In the genomic region with DNA sequence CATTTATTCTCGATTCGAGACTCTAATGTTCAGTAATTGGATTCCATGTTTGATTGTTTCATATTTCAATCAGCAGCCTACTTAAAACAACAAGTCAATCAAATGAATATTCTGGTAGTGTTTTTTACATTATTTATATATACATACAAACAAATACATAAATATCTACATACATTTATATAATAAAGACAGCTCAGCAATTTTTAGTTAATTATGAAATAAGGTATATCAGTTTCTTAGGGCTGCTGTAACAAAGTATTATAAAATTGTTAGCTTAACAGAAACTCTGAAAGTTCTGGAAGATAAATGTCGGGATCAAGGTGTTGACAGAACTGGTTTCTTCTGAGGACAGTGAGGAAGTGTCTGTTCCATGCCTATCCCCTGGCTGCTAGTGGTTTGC, we compare ENCODE assay signal across 37 cellular contexts.
"Had no signal": no experiment of that assay in that cellular context is flagged by ENCODE, and none has a peak within 500 bp of the region (broad histone marks: within the 10 kb centered on the region; RNA-seq: fewer than 3 reads in every experiment).

No MANE protein-coding gene starts in this region.

- H3K9me3 Mint-ChIP-seq: activated CD4-positive, alpha-beta T cell treated with anti-CD3 and anti-CD28 coated beads, Interleukin-2, amount 10 ng/mL, durations not matched to agents 7 days and 5 days; activated naive CD8-positive, alpha-beta T cell treated with anti-CD3 and anti-CD28 coated beads, Interleukin-2, amount 10 ng/mL, durations not matched to agents 7 days and 5 days; activated T-cell treated with anti-CD3 and anti-CD28 coated beads, Interleukin-2, amount 50 U/mL, for 24 hours; brain; T-helper 1 cell treated with Interleukin-12 subunit alpha and Interleukin-12 subunit beta and Interleukin-4 antibody, amounts not matched to agents 30 μg/mL and 1 μg/mL, for 36 hours had no signal

- DNase-seq: activated B cell treated with CpG ODN at 0.5 μM for 24 hours; activated CD4-positive, alpha-beta memory T cell treated with anti-CD3 and anti-CD28 coated beads, Interleukin-2, amount 10 ng/mL, durations not matched to agents 7 days and 5 days; activated CD4-positive, alpha-beta T cell treated with anti-CD3 and anti-CD28 coated beads for 1 hour; activated CD4-positive, alpha-beta T cell treated with anti-CD3 and anti-CD28 coated beads for 36 hours; activated CD4-positive, alpha-beta T cell treated with anti-CD3 and anti-CD28 coated beads for 48 hours; activated CD4-positive, alpha-beta T cell treated with anti-CD3 and anti-CD28 coated beads, Interleukin-2, amount 10 ng/mL, durations not matched to agents 7 days and 5 days; activated CD4-positive, alpha-beta T cell treated with anti-CD3 and anti-CD28 coated beads, Interleukin-2, amount 50 U/mL, for 48 hours; activated CD8-positive, alpha-beta memory T cell treated with anti-CD3 and anti-CD28 coated beads for 24 hours; activated CD8-positive, alpha-beta memory T cell treated with anti-CD3 and anti-CD28 coated beads, Interleukin-2, amount 10 ng/mL, durations not matched to agents 7 days and 5 days; activated CD8-positive, alpha-beta memory T cell treated with anti-CD3 and anti-CD28 coated beads, Interleukin-2, amount 50 U/mL, for 48 hours; activated CD8-positive, alpha-beta T cell treated with anti-CD3 and anti-CD28 coated beads, Interleukin-2, amount 10 ng/mL, durations not matched to agents 7 days and 5 days; activated effector memory CD4-positive, alpha-beta T cell treated with Interleukin-2 at 50 U/mL for 16 hours; activated gamma-delta T cell; activated naive CD4-positive, alpha-beta T cell treated with anti-CD3 and anti-CD28 coated beads, Interleukin-2, amount 10 ng/mL, durations not matched to agents 7 days and 5 days; activated naive CD4-positive, alpha-beta T cell treated with Interleukin-2 at 50 U/mL for 16 hours; activated naive CD8-positive, alpha-beta T cell treated with anti-CD3 and anti-CD28 coated beads, Interleukin-2, amount 10 ng/mL, durations not matched to agents 7 days and 5 days; activated naive CD8-positive, alpha-beta T cell treated with anti-CD3 and anti-CD28 coated beads, Interleukin-2, amount 50 U/mL, for 24 hours; activated T-cell treated with anti-CD3 and anti-CD28 coated beads, Interleukin-2, amount 50 U/mL, for 24 hours; activated T-cell treated with anti-CD3 and anti-CD28 coated beads, Interleukin-2, amount 50 U/mL, for 48 hours; amygdala; anterior cingulate cortex; caudate nucleus; cerebellar nuclear complex; T-helper 2 cell; T-helper 9 cell had no signal

- H3K27ac Mint-ChIP-seq: activated B cell treated with CpG ODN at 0.5 μM for 24 hours; activated CD4-positive, alpha-beta memory T cell treated with anti-CD3 and anti-CD28 coated beads, Interleukin-2, amount 10 ng/mL, durations not matched to agents 7 days and 5 days; activated CD4-positive, alpha-beta T cell treated with anti-CD3 and anti-CD28 coated beads for 36 hours; activated CD4-positive, alpha-beta T cell treated with anti-CD3 and anti-CD28 coated beads, Interleukin-2, amount 10 ng/mL, durations not matched to agents 7 days and 5 days; activated CD8-positive, alpha-beta memory T cell treated with anti-CD3 and anti-CD28 coated beads, Interleukin-2, amount 10 ng/mL, durations not matched to agents 7 days and 5 days; activated CD8-positive, alpha-beta T cell treated with anti-CD3 and anti-CD28 coated beads, Interleukin-2, amount 10 ng/mL, durations not matched to agents 7 days and 5 days; activated naive CD4-positive, alpha-beta T cell treated with anti-CD3 and anti-CD28 coated beads, Interleukin-2, amount 10 ng/mL, durations not matched to agents 7 days and 5 days; activated naive CD4-positive, alpha-beta T cell treated with anti-CD3 and anti-CD28 coated beads, Interleukin-2, amount 50 U/mL, for 24 hours; activated naive CD8-positive, alpha-beta T cell; activated naive CD8-positive, alpha-beta T cell treated with anti-CD3 and anti-CD28 coated beads, Interleukin-2, amount 10 ng/mL, durations not matched to agents 7 days and 5 days; activated naive CD8-positive, alpha-beta T cell treated with anti-CD3 and anti-CD28 coated beads, Interleukin-2, amount 50 U/mL, for 24 hours; activated T-cell treated with anti-CD3 and anti-CD28 coated beads, Interleukin-2, amount 50 U/mL, for 24 hours; activated T-helper 2 cell treated with anti-CD3 and anti-CD28 coated beads, Interferon-gamma antibody, Interleukin-2, Interleukin-4, amounts not matched to agents 10 μg/mL and 5 μg/mL and 100 μg/mL, durations not matched to agents 14 hours and 24 hours and 36 hours; brain; T-helper 1 cell treated with Interleukin-12 subunit alpha and Interleukin-12 subunit beta and Interleukin-4 antibody, amounts not matched to agents 30 μg/mL and 1 μg/mL, for 36 hours; T-helper 2 cell treated with Interferon-gamma antibody and Interleukin-4, amounts not matched to agents 5 μg/mL and 100 μg/mL, for 36 hours had no signal

- H3K27ac ChIP-seq: ascending aorta, cardiac muscle cell, VCaP had no signal

- H3K4me3 ChIP-seq: ascending aorta, cardiac muscle cell had no signal

- H3K27me3 ChIP-seq: ascending aorta, cardiac muscle cell had no signal

- H3K36me3 Mint-ChIP-seq: activated CD8-positive, alpha-beta memory T cell treated with anti-CD3 and anti-CD28 coated beads, Interleukin-2, amount 10 ng/mL, durations not matched to agents 7 days and 5 days; activated naive CD4-positive, alpha-beta T cell treated with anti-CD3 and anti-CD28 coated beads, Interleukin-2, amount 10 ng/mL, durations not matched to agents 7 days and 5 days; activated naive CD4-positive, alpha-beta T cell treated with anti-CD3 and anti-CD28 coated beads, Interleukin-2, amount 50 U/mL, for 24 hours; activated naive CD8-positive, alpha-beta T cell; activated naive CD8-positive, alpha-beta T cell treated with anti-CD3 and anti-CD28 coated beads, Interleukin-2, amount 10 ng/mL, durations not matched to agents 7 days and 5 days; brain had no signal

- H3K4me1 Mint-ChIP-seq: activated B cell treated with CpG ODN at 0.5 μM for 24 hours; activated CD4-positive, alpha-beta memory T cell treated with anti-CD3 and anti-CD28 coated beads, Interleukin-2, amount 10 ng/mL, durations not matched to agents 7 days and 5 days; activated CD4-positive, alpha-beta T cell treated with anti-CD3 and anti-CD28 coated beads for 36 hours; activated CD4-positive, alpha-beta T cell treated with anti-CD3 and anti-CD28 coated beads, Interleukin-2, amount 10 ng/mL, durations not matched to agents 7 days and 5 days; activated CD8-positive, alpha-beta memory T cell treated with anti-CD3 and anti-CD28 coated beads, Interleukin-2, amount 10 ng/mL, durations not matched to agents 7 days and 5 days; activated naive CD4-positive, alpha-beta T cell treated with anti-CD3 and anti-CD28 coated beads, Interleukin-2, amount 10 ng/mL, durations not matched to agents 7 days and 5 days; activated naive CD4-positive, alpha-beta T cell treated with anti-CD3 and anti-CD28 coated beads, Interleukin-2, amount 50 U/mL, for 24 hours; activated naive CD8-positive, alpha-beta T cell treated with anti-CD3 and anti-CD28 coated beads, Interleukin-2, amount 10 ng/mL, durations not matched to agents 7 days and 5 days; activated naive CD8-positive, alpha-beta T cell treated with anti-CD3 and anti-CD28 coated beads, Interleukin-2, amount 50 U/mL, for 24 hours; central memory CD8-positive, alpha-beta T cell had no signal

- H3K27me3 Mint-ChIP-seq: activated B cell treated with CpG ODN at 0.5 μM for 24 hours; activated CD4-positive, alpha-beta memory T cell treated with anti-CD3 and anti-CD28 coated beads, Interleukin-2, amount 10 ng/mL, durations not matched to agents 7 days and 5 days; activated CD4-positive, alpha-beta T cell treated with anti-CD3 and anti-CD28 coated beads for 36 hours; activated CD4-positive, alpha-beta T cell treated with anti-CD3 and anti-CD28 coated beads, Interleukin-2, amount 10 ng/mL, durations not matched to agents 7 days and 5 days; activated CD8-positive, alpha-beta memory T cell treated with anti-CD3 and anti-CD28 coated beads, Interleukin-2, amount 10 ng/mL, durations not matched to agents 7 days and 5 days; activated naive CD4-positive, alpha-beta T cell treated with anti-CD3 and anti-CD28 coated beads, Interleukin-2, amount 10 ng/mL, durations not matched to agents 7 days and 5 days; activated naive CD4-positive, alpha-beta T cell treated with anti-CD3 and anti-CD28 coated beads, Interleukin-2, amount 50 U/mL, for 24 hours; activated naive CD8-positive, alpha-beta T cell; activated naive CD8-positive, alpha-beta T cell treated with anti-CD3 and anti-CD28 coated beads, Interleukin-2, amount 10 ng/mL, durations not matched to agents 7 days and 5 days; activated naive CD8-positive, alpha-beta T cell treated with anti-CD3 and anti-CD28 coated beads, Interleukin-2, amount 50 U/mL, for 24 hours; activated T-cell treated with anti-CD3 and anti-CD28 coated beads, Interleukin-2, amount 50 U/mL, for 24 hours; brain; central memory CD8-positive, alpha-beta T cell had no signal

- H3K9me3 ChIP-seq: ascending aorta had no signal

- H3K4me1 ChIP-seq: ascending aorta had no signal

- H3K4me3 Mint-ChIP-seq: activated B cell treated with CpG ODN at 0.5 μM for 24 hours; activated CD4-positive, alpha-beta memory T cell treated with anti-CD3 and anti-CD28 coated beads, Interleukin-2, amount 10 ng/mL, durations not matched to agents 7 days and 5 days; activated CD4-positive, alpha-beta T cell treated with anti-CD3 and anti-CD28 coated beads for 36 hours; activated CD4-positive, alpha-beta T cell treated with anti-CD3 and anti-CD28 coated beads, Interleukin-2, amount 10 ng/mL, durations not matched to agents 7 days and 5 days; activated CD8-positive, alpha-beta memory T cell treated with anti-CD3 and anti-CD28 coated beads, Interleukin-2, amount 10 ng/mL, durations not matched to agents 7 days and 5 days; activated CD8-positive, alpha-beta T cell treated with anti-CD3 and anti-CD28 coated beads, Interleukin-2, amount 10 ng/mL, durations not matched to agents 7 days and 5 days; activated naive CD4-positive, alpha-beta T cell treated with anti-CD3 and anti-CD28 coated beads, Interleukin-2, amount 10 ng/mL, durations not matched to agents 7 days and 5 days; activated naive CD4-positive, alpha-beta T cell treated with anti-CD3 and anti-CD28 coated beads, Interleukin-2, amount 50 U/mL, for 24 hours; activated naive CD8-positive, alpha-beta T cell; activated naive CD8-positive, alpha-beta T cell treated with anti-CD3 and anti-CD28 coated beads, Interleukin-2, amount 10 ng/mL, durations not matched to agents 7 days and 5 days; activated naive CD8-positive, alpha-beta T cell treated with anti-CD3 and anti-CD28 coated beads, Interleukin-2, amount 50 U/mL, for 24 hours; activated T-cell treated with anti-CD3 and anti-CD28 coated beads, Interleukin-2, amount 50 U/mL, for 24 hours; brain; central memory CD8-positive, alpha-beta T cell; T-helper 1 cell treated with Interleukin-12 subunit alpha and Interleukin-12 subunit beta and Interleukin-4 antibody, amounts not matched to agents 30 μg/mL and 1 μg/mL, for 36 hours; T-helper 2 cell treated with Interferon-gamma antibody and Interleukin-4, amounts not matched to agents 5 μg/mL and 100 μg/mL, for 36 hours had no signal

- ATAC-seq: activated CD4-positive, alpha-beta T cell treated with anti-CD3 and anti-CD28 coated beads for 36 hours; activated CD8-positive, alpha-beta memory T cell treated with anti-CD3 and anti-CD28 coated beads, Interleukin-2, amount 10 ng/mL, durations not matched to agents 7 days and 5 days; activated CD8-positive, alpha-beta T cell treated with anti-CD3 and anti-CD28 coated beads, Interleukin-2, amount 10 ng/mL, durations not matched to agents 7 days and 5 days; activated naive CD8-positive, alpha-beta T cell treated with anti-CD3 and anti-CD28 coated beads, Interleukin-2, amount 50 U/mL, for 24 hours had no signal

- H3K36me3 ChIP-seq: ascending aorta, cardiac muscle cell had no signal

- FAIRE-seq: bronchial epithelial cell, TTC549 had no signal
